Comparison of ENCODE assay signal across 11 cellular contexts in the genomic region with DNA sequence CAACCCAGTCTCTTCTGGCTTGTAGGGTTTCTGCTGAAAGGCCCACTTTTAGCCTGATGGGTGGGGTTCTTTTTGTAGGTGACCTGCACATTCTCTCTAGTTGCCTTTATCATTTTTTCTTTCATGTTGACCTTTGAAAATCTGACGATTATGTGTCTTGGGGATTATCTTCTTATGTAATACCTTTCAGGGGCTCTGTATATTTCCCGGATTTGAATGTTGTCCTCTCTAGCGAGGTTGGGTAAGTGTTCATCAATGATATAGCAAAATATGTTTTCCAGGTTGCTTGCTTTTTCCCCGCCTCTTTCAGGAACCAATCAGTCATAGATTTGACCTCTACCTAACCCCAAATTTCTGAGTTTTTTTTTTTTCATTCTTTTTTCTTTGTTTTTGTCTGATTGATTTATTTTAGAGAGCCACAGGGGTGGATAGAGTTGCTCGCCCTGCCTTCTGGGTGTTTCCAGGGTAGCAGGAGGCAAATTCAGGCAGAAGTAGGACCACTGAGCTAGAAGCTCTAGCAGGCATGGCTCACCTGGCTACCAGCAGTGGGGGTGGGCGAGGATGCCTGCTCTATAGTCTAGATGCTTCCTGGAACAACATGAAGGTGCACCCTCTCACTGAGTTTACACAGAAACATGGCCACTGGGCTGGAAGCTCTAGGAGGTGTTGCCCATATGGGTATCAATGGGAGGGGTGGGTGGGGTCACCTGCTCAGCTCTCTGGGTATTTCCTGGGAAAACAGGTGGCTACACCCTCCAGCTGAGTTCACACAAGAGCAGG.
"Had no signal": no experiment of that assay in that cellular context is flagged by ENCODE, and none has a peak within 500 bp of the region (broad histone marks: within the 10 kb centered on the region; RNA-seq: fewer than 3 reads in every experiment).

No MANE protein-coding gene starts in this region.

- FAIRE-seq: H1, H54 had no signal

- H3K27ac Mint-ChIP-seq: GM23338, H9, HFFc6 had no signal

- H3K9me3 ChIP-seq: HAP-1 had no signal

- H2AFZ ChIP-seq: GM23248, GM23338 had no signal

- H3K4me1 Mint-ChIP-seq: GM23338 had no signal

- H3K4me3 ChIP-seq: GM23248, GM23338, HAP-1 had no signal

- H3K4me3 Mint-ChIP-seq: GM23338, H9, HFFc6 had no signal

- H3K9me3 Mint-ChIP-seq: HFFc6 had no signal

- DNase-seq: GM23248, GOT3, H7, H9, HCEC 1CT, HFFc6 had no signal

- ATAC-seq: GM23338, HCT116 had no signal

- H3K27ac ChIP-seq: GM23248 had no signal

- H3K36me3 ChIP-seq: HAP-1 had no signal

- H3K4me1 ChIP-seq: HAP-1 had no signal

- H3K4me2 ChIP-seq: GM23338 had no signal

- H3K9ac ChIP-seq: GM23248 had no signal
